ENCODE assay signal across 8 cellular contexts in the genomic region with DNA sequence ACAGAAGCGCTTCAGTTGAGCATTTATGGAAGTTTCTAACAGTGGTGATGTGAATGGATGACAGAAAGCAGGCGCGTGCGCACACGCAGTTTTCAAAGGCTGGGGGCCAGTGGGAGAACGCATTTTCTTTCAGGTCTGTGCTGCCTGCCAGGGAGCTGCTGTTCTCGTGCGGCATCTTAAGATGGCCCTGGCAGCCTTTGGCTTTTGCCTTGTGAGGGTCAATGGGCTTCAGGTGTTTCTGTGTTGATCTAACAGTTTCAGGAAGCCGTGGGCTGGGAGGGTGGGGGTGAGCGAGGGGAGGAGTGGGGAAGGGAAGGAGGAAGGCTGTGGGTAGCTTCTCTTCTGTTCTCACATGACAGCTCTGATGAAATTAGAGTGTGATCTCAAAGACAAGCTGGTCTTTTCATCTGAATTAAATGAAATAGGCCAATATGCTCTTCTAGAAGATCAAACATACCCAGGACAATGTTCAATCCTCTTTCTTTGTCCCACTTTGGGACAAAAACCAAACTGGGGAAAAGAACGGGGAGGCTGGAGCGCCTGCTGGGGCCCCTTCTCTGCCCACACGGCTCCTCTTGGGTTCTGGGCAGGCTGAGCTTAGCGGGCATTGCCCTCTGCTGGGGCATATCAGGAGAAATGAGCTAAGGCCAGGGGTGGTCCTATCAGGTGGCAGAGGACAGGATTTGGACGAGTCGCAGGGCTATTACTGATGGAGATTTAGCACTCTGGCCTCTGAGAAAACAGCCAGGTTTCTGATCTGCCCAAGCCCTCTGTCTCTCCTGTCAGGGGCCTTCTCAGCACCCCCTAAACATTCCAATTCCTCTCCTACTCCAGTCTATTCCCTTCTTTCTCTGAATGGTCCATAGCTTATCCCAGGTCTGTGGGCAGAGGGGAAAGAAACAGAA.
DNase-seq lines count a peak whose midpoint lies in the region; ATAC-seq and TF ChIP-seq lines count a peak whose summit lies in the region.

No MANE protein-coding gene starts in this region.

- intact Hi-C loops in PC-3 (cut with micrococcal nuclease) (loop anchor here (1.0 to 5.0 kb wide), 2 partner anchors 185 to 278 kb away; a partner anchor contains a TSS), head of caudate nucleus (cut with DNase I) (loop anchor here (2.0 to 10.0 kb wide), 3 partner anchors 183 to 537 kb away; a partner anchor contains a TSS), prostate gland (cut with DNase I) (loop anchor here (2.0 kb wide), 1 partner anchor 277 kb away; no protein-coding TSS in a partner anchor)
- intact Hi-C loops in activated naive CD4-positive, alpha-beta T cell treated with anti-CD3 and anti-CD28 coated beads for 36 hours (cut with micrococcal nuclease), result loop anchor here (1.0 to 5.0 kb wide), 7 partner anchors 193 to 739 kb away; a partner anchor contains a TSS

- in situ Hi-C loops in ACHN (cut with HindIII; ENCODE audit: low pct_ligation_motif_present, low pct_unique_long_range_greater_than_20kb, low sequenced_read_pairs), result no loop called here
- in situ Hi-C loops in GM13977 (cut with MboI; ENCODE audit: low pct_unique_long_range_greater_than_20kb, low sequenced_read_pairs, unreplicated experiment), result loop anchor here (5.0 to 25.0 kb wide), 4 partner anchors 157 to 710 kb away; no protein-coding TSS in a partner anchor

- WGBS in prostate gland, result 25% methylated on average over 16 of the region's 16 CpGs

- no peaks in the 10 kb centered on the region for H3K36me3 ChIP-seq in PC-3 (ENCODE audit: low read depth, low read length)
- no peaks in the 10 kb centered on the region for H3K36me3 ChIP-seq in prostate gland

- H3K27me3 Mint-ChIP-seq in activated naive CD4-positive, alpha-beta T cell treated with anti-CD3 and anti-CD28 coated beads for 36 hours (ENCODE audit: low read depth), result no peaks in the 10 kb centered on the region

- H3K4me1 ChIP-seq in PC-3 (ENCODE audit: insufficient read depth, low read length) (peaks cover 30% of the 10 kb centered on the region), prostate gland (replicated peaks) (peaks cover 5% of the 10 kb centered on the region)

- TF ChIP-seq CTCF in GM13977 (IDR thresholded peaks at IDR 0.05; ENCODE audit: extremely low read depth, insufficient read depth, missing control alignments) (peak; percentile 40), PC-3 (conservative IDR thresholded peaks at IDR 0.05; ENCODE audit: low read depth, low read length) (peak; percentile 51), prostate gland (IDR thresholded peaks at IDR 0.05) (peak in 3 of 4 experiments; percentile 60 to 76 (median 67))

- no peaks in the 10 kb centered on the region for H3K79me2 ChIP-seq in PC-3 (ENCODE audit: low read length)

- no peaks in the 10 kb centered on the region for H3K9me2 ChIP-seq in PC-3 (replicated peaks; ENCODE audit: low read length)

- POLR2A ChIA-PET in PC-3 (lab: Charles Lee; ENCODE audit: unreplicated experiment), result interaction anchor here (0.6 kb wide), 2 partner anchors 32 to 155 kb away, joined by 3 to 6 read pairs; no protein-coding TSS in a partner anchor

- no peaks in the 10 kb centered on the region for H3K36me3 Mint-ChIP-seq in activated naive CD4-positive, alpha-beta T cell treated with anti-CD3 and anti-CD28 coated beads for 36 hours (ENCODE audit: low read depth)

- H3K4me3 ChIP-seq in PC-3 (ENCODE audit: low read length) (no peak overlapping the region), prostate gland (peak overlapping the region in 1 of 2 donors; percentile 3)

- H3K4me1 Mint-ChIP-seq in activated naive CD4-positive, alpha-beta T cell treated with anti-CD3 and anti-CD28 coated beads for 36 hours (ENCODE audit: low read depth), result peaks cover 50% of the 10 kb centered on the region

- no peak overlapping the region for H2AFZ ChIP-seq in PC-3 (ENCODE audit: low read length)

- no peaks in the 10 kb centered on the region for H3F3A ChIP-seq in PC-3 (ENCODE audit: low read length, unreplicated experiment)

- no peaks in the 10 kb centered on the region for H3K9me3 ChIP-seq in PC-3 (ENCODE audit: low read length)
- H3K9me3 ChIP-seq in prostate gland, result no peaks in the 10 kb centered on the region

- CTCF ChIA-PET in PC-3 (lab: Charles Lee), result interaction anchor here (0.5 to 1.6 kb wide), 7 partner anchors 14 to 278 kb away, joined by 3 to 15 read pairs (median 4); no protein-coding TSS in a partner anchor
- CTCF ChIA-PET in activated naive CD4-positive, alpha-beta T cell treated with anti-CD3 and anti-CD28 coated beads for 36 hours (lab: Charles Lee), result interaction anchor here (0.5 to 8.5 kb wide), 46 partner anchors 10 to 486 kb away, joined by 3 to 350 read pairs (median 6); a partner anchor contains a TSS

- H4K20me1 ChIP-seq in PC-3 (ENCODE audit: low read length), result no peaks in the 10 kb centered on the region

- H3K27me3 ChIP-seq in PC-3 (ENCODE audit: low read length) (no peaks in the 10 kb centered on the region), prostate gland (replicated peaks; ENCODE audit: insufficient read depth) (no peaks in the 10 kb centered on the region)

- H3K27ac ChIP-seq in PC-3 (ENCODE audit: low read length), result no peak overlapping the region
- peak overlapping the region; percentile 31 to 51 for H3K27ac ChIP-seq in prostate gland

- H3K4me2 ChIP-seq in PC-3 (ENCODE audit: low read length), result no peak overlapping the region

- DNase-seq in ACHN, result peak; percentile 66
- DNase-seq in GM13977 (ENCODE audit: low spot score), result peak; percentile 13
- peak; percentile 30 for DNase-seq in PC-3
- peak; percentile 72 for DNase-seq in activated naive CD4-positive, alpha-beta T cell treated with anti-CD3 and anti-CD28 coated beads for 36 hours
- DNase-seq in head of caudate nucleus, result peak; percentile 59 to 89 (median 78)
- peak; percentile 62 for DNase-seq in prostate gland (ENCODE audit: low spot score)
- DNase-seq in OCI-M2 (lab: John Stamatoyannopoulos, UW; ENCODE audit: unreplicated experiment), result no peak

- ATAC-seq in PC-3 (no peak), HG03378 (IDR thresholded peaks at IDR 0.05; ENCODE audit: unreplicated experiment) (no peak)

- H3K4me3 Mint-ChIP-seq in activated naive CD4-positive, alpha-beta T cell treated with anti-CD3 and anti-CD28 coated beads for 36 hours, result peak overlapping the region; percentile 66

- no peaks in the 10 kb centered on the region for H3K9me3 Mint-ChIP-seq in activated naive CD4-positive, alpha-beta T cell treated with anti-CD3 and anti-CD28 coated beads for 36 hours

- no TSS peak for BruUV-seq in PC-3 (replicated peaks; lab: Mats Ljungman, UMichigan)

- H3K27ac Mint-ChIP-seq in activated naive CD4-positive, alpha-beta T cell treated with anti-CD3 and anti-CD28 coated beads for 36 hours, result peak overlapping the region; percentile 34

- H3K9ac ChIP-seq in PC-3 (ENCODE audit: low read length), result no peak overlapping the region

- TF ChIP-seq POLR2A in prostate gland (IDR thresholded peaks at IDR 0.05), result no peak
